ENCODE assay signal across 8 cellular contexts in the genomic region with DNA sequence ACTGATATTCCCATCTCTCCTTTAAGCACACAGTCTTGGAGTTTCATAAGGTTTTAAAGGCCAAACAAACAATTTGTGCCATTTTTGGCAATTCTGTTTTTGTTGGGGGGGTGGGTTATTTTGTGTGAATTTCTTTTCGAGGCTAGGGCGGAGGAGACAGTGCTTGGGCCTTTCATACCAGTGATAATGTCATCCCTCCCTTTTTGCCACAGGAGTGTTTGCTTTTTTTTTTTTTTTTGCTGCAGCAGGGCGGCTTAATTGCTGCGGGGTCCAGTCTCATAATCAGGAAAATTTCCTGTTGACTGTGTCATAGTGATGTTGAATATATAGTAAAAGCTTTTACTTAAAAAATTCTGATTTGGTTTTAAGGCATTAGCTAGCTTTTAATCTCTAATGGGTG. TPM values are rescaled to one million over a fixed set of nuclear protein-coding genes. Genes with fewer than 3 reads are reported as not detected.
DNase-seq lines count a peak whose midpoint lies in the region; ATAC-seq and TF ChIP-seq lines count a peak whose summit lies in the region.

No MANE protein-coding gene starts in this region.

- H3K36me3 ChIP-seq in left lung (no peaks in the 10 kb centered on the region), thymus (ENCODE audit: control insufficient read depth, insufficient read depth) (no peaks in the 10 kb centered on the region)

- peak overlapping the region; percentile 97 to 98 for H3K27ac ChIP-seq in left lung
- no peak overlapping the region for H3K27ac ChIP-seq in thymus (ENCODE audit: low read depth)

- peak overlapping the region; percentile 90 for H3K4me3 Mint-ChIP-seq in activated CD4-positive, alpha-beta T cell treated with anti-CD3 and anti-CD28 coated beads, Interleukin-2, amount 10 ng/mL, durations not matched to agents 24 days and 14 days
- peak overlapping the region; percentile 94 for H3K4me3 Mint-ChIP-seq in activated naive CD8-positive, alpha-beta T cell

- H3K4me3 ChIP-seq in left lung (peak overlapping the region; percentile 92 to 98), thymus (ENCODE audit: low read length) (peak overlapping the region; percentile 96)

- no peaks in the 10 kb centered on the region for H3K27me3 Mint-ChIP-seq in activated CD4-positive, alpha-beta T cell treated with anti-CD3 and anti-CD28 coated beads, Interleukin-2, amount 10 ng/mL, durations not matched to agents 24 days and 14 days
- no peaks in the 10 kb centered on the region for H3K27me3 Mint-ChIP-seq in activated naive CD8-positive, alpha-beta T cell

- TF ChIP-seq CTCF in left lung (IDR thresholded peaks at IDR 0.05) (no peak), GM20000 (IDR thresholded peaks at IDR 0.05; ENCODE audit: extremely low read depth, missing control alignments) (no peak)

- intact Hi-C loops in activated CD4-positive, alpha-beta T cell treated with anti-CD3 and anti-CD28 coated beads, Interleukin-2, amount 10 ng/mL, durations not matched to agents 24 days and 14 days (cut with micrococcal nuclease), result loop anchor here (2.0 kb wide), 2 partner anchors 84 to 116 kb away; a partner anchor contains a TSS
- intact Hi-C loops in left lung (cut with DNase I), result loop anchor here in 1 of 2 donors (10.0 kb wide), 1 partner anchor 90 kb away; no protein-coding TSS in a partner anchor

- H3K4me1 ChIP-seq in left lung (peaks cover 29 to 63% of the 10 kb centered on the region in 2 donors), thymus (ENCODE audit: control insufficient read depth, insufficient read depth, low read length) (peaks cover 4% of the 10 kb centered on the region)

- H3K9me3 Mint-ChIP-seq in activated CD4-positive, alpha-beta T cell treated with anti-CD3 and anti-CD28 coated beads, Interleukin-2, amount 10 ng/mL, durations not matched to agents 24 days and 14 days, result no peaks in the 10 kb centered on the region
- H3K9me3 Mint-ChIP-seq in activated naive CD8-positive, alpha-beta T cell (ENCODE audit: low read depth), result no peaks in the 10 kb centered on the region

- H3K36me3 Mint-ChIP-seq in activated CD4-positive, alpha-beta T cell treated with anti-CD3 and anti-CD28 coated beads, Interleukin-2, amount 10 ng/mL, durations not matched to agents 24 days and 14 days (ENCODE audit: low read depth), result peaks cover 20% of the 10 kb centered on the region
- peaks cover 2% of the 10 kb centered on the region for H3K36me3 Mint-ChIP-seq in activated naive CD8-positive, alpha-beta T cell

- peaks cover 40% of the 10 kb centered on the region for H3K4me1 Mint-ChIP-seq in activated CD4-positive, alpha-beta T cell treated with anti-CD3 and anti-CD28 coated beads, Interleukin-2, amount 10 ng/mL, durations not matched to agents 24 days and 14 days
- H3K4me1 Mint-ChIP-seq in activated naive CD8-positive, alpha-beta T cell (ENCODE audit: low read depth), result peaks cover 46% of the 10 kb centered on the region

- WGBS in thymus, result 41% methylated on average over 4 of the region's 4 CpGs

- peak overlapping the region; percentile 92 for H3K27ac Mint-ChIP-seq in activated CD4-positive, alpha-beta T cell treated with anti-CD3 and anti-CD28 coated beads, Interleukin-2, amount 10 ng/mL, durations not matched to agents 24 days and 14 days
- peak overlapping the region; percentile 97 for H3K27ac Mint-ChIP-seq in activated naive CD8-positive, alpha-beta T cell

- H3K9me3 ChIP-seq in left lung (no peaks in the 10 kb centered on the region), thymus (ENCODE audit: control insufficient read depth) (no peaks in the 10 kb centered on the region)

- no peak for ATAC-seq in left lung
- ATAC-seq in HG03196 (IDR thresholded peaks at IDR 0.05; ENCODE audit: unreplicated experiment), result no peak

- no peak for DNase-seq in activated CD4-positive, alpha-beta T cell treated with anti-CD3 and anti-CD28 coated beads, Interleukin-2, amount 10 ng/mL, durations not matched to agents 24 days and 14 days
- no peak for DNase-seq in activated CD4-positive, alpha-beta T cell treated with anti-CD3 and anti-CD28 coated beads, Interleukin-2, amount 50 U/mL, for 4 hours
- DNase-seq in left lung (no peak), GM20000 (ENCODE audit: low spot score) (no peak)
- no peak for DNase-seq in stimulated activated CD8-positive, alpha-beta memory T cell treated with anti-CD3 and anti-CD28 coated beads, Interleukin-4, amount 100 ng/mL, for 48 hours

- H3K27me3 ChIP-seq in left lung (no peaks in the 10 kb centered on the region), thymus (ENCODE audit: control insufficient read depth, insufficient read depth) (no peaks in the 10 kb centered on the region)

RNA-seq across cellular contexts. Expression of a gene that starts 1.7 kb away (rescaled TPM):
- total RNA-seq in activated CD4-positive, alpha-beta T cell treated with anti-CD3 and anti-CD28 coated beads, Interleukin-2, amount 10 ng/mL, durations not matched to agents 24 days and 14 days, result 166 and 170 TPM in 2 replicates
- total RNA-seq in left lung, result 100 to 1,000 TPM; 135 to 136 TPM
- 52.1 TPM for polyA plus RNA-seq in thymus
